Comparison of ENCODE assay signal across 12 cellular contexts in genomic region chr20:62646851-62647520, GRCh38. TPM values are rescaled to one million over a fixed set of nuclear protein-coding genes. Genes with fewer than 3 reads are reported as not detected.
DNase-seq lines count a peak whose midpoint lies in the region; ATAC-seq lines count a peak whose summit lies in the region.
"Had no signal": no experiment of that assay in that cellular context is flagged by ENCODE, and none has a peak within 500 bp of the region (broad histone marks: within the 10 kb centered on the region; RNA-seq: fewer than 3 reads in every experiment).

No MANE protein-coding gene starts in this region.

- H3K4me1 ChIP-seq in esophagus (ENCODE audit: control insufficient read depth in 2 of 2, insufficient read depth in 2 of 2, low read length in 1 of 2), result peaks cover 5 to 42% of the 10 kb centered on the region in 2 donors

- POLR2A ChIA-PET in activated CD4-positive, alpha-beta T cell treated with anti-CD3 and anti-CD28 coated beads, Interleukin-2, amount 10 ng/mL, durations not matched to agents 7 days and 5 days (lab: Charles Lee), result no interaction called here

- H3K27ac Mint-ChIP-seq in activated CD4-positive, alpha-beta T cell treated with anti-CD3 and anti-CD28 coated beads, Interleukin-2, amount 10 ng/mL, durations not matched to agents 7 days and 5 days, result peak overlapping the region; percentile 81
- peak overlapping the region; percentile 3 to 49 for H3K27ac Mint-ChIP-seq in stimulated activated naive CD8-positive, alpha-beta T cell treated with anti-CD3 and anti-CD28 coated beads, Interleukin-15, amount 100 ng/mL, for 72 hours

- peaks cover 80% of the 10 kb centered on the region for H3K4me1 Mint-ChIP-seq in activated CD4-positive, alpha-beta T cell treated with anti-CD3 and anti-CD28 coated beads, Interleukin-2, amount 10 ng/mL, durations not matched to agents 7 days and 5 days
- peaks cover 91% of the 10 kb centered on the region for H3K4me1 Mint-ChIP-seq in stimulated activated naive CD8-positive, alpha-beta T cell treated with anti-CD3 and anti-CD28 coated beads, Interleukin-15, amount 100 ng/mL, for 72 hours

- H3K4me3 ChIP-seq in esophagus (ENCODE audit: low read depth in 1 of 2, low read length in 2 of 2), result peak overlapping the region; percentile 17 to 27

- H3K27me3 ChIP-seq in esophagus (ENCODE audit: control insufficient read depth in 1 of 2, insufficient read depth in 2 of 2, low read length in 2 of 2), result no peaks in the 10 kb centered on the region

- H3K36me3 Mint-ChIP-seq in activated CD4-positive, alpha-beta T cell treated with anti-CD3 and anti-CD28 coated beads, Interleukin-2, amount 10 ng/mL, durations not matched to agents 7 days and 5 days (ENCODE audit: low read depth), result peaks cover 46% of the 10 kb centered on the region

- H3K27ac ChIP-seq in esophagus (ENCODE audit: low read depth in 2 of 2, low read length in 1 of 2), result peak overlapping the region; percentile 84 to 88

- ATAC-seq in stimulated activated naive CD8-positive, alpha-beta T cell treated with anti-CD3 and anti-CD28 coated beads, Interleukin-15, amount 100 ng/mL, for 72 hours, result no peak
- ATAC-seq in GM18517 (IDR thresholded peaks at IDR 0.05; ENCODE audit: unreplicated experiment) (no peak), HG03439 (IDR thresholded peaks at IDR 0.05; ENCODE audit: unreplicated experiment) (no peak)

- H3K36me3 ChIP-seq in esophagus (ENCODE audit: control insufficient read depth in 2 of 2, insufficient read depth in 2 of 2, low read length in 1 of 2), result no peaks in the 10 kb centered on the region

- intact Hi-C loops in posterior vena cava (cut with DNase I), result no loop called here

- CTCF ChIA-PET in activated CD4-positive, alpha-beta T cell treated with anti-CD3 and anti-CD28 coated beads, Interleukin-2, amount 10 ng/mL, durations not matched to agents 7 days and 5 days (lab: Charles Lee), result no interaction called here

- H3K4me3 Mint-ChIP-seq in activated CD4-positive, alpha-beta T cell treated with anti-CD3 and anti-CD28 coated beads, Interleukin-2, amount 10 ng/mL, durations not matched to agents 7 days and 5 days, result no peak overlapping the region
- no peak overlapping the region for H3K4me3 Mint-ChIP-seq in stimulated activated naive CD8-positive, alpha-beta T cell treated with anti-CD3 and anti-CD28 coated beads, Interleukin-15, amount 100 ng/mL, for 72 hours

- DNase-seq in activated CD4-positive, alpha-beta T cell treated with anti-CD3 and anti-CD28 coated beads, Interleukin-2, amount 10 ng/mL, durations not matched to agents 7 days and 5 days, result no peak
- DNase-seq in activated CD4-positive, alpha-beta T cell treated with anti-CD3 and anti-CD28 coated beads, Interleukin-2, amount 50 U/mL, for 4 hours, result no peak
- DNase-seq in NCI-H526 treated with DMSO at 0.1 percent for 48 hours (lab: John Stamatoyannopoulos, UW) (peak; percentile 84), posterior vena cava (ENCODE audit: low spot score) (no peak)
- no peak for DNase-seq in stimulated activated naive CD8-positive, alpha-beta T cell treated with anti-CD3 and anti-CD28 coated beads, Interleukin-15, amount 100 ng/mL, for 72 hours
- DNase-seq: activated T-cell treated with anti-CD3 and anti-CD28 coated beads for 4 hours, NCI-H510A treated with DMSO at 0.1 percent for 48 hours, trophoblast cell had no signal

- 45 to 57% methylated on average over 12 of the region's 12 CpGs for WGBS in esophagus, 2 donors

- no peaks in the 10 kb centered on the region for H3K27me3 Mint-ChIP-seq in activated CD4-positive, alpha-beta T cell treated with anti-CD3 and anti-CD28 coated beads, Interleukin-2, amount 10 ng/mL, durations not matched to agents 7 days and 5 days
- no peaks in the 10 kb centered on the region for H3K27me3 Mint-ChIP-seq in stimulated activated naive CD8-positive, alpha-beta T cell treated with anti-CD3 and anti-CD28 coated beads, Interleukin-15, amount 100 ng/mL, for 72 hours

- peaks cover 0 to 4% of the 10 kb centered on the region in 2 donors for H3K9me3 ChIP-seq in esophagus (ENCODE audit: control insufficient read depth in 2 of 2, insufficient read depth in 1 of 2, low read depth in 1 of 2, low read length in 1 of 2)

- no peaks in the 10 kb centered on the region for H3K9me3 Mint-ChIP-seq in activated CD4-positive, alpha-beta T cell treated with anti-CD3 and anti-CD28 coated beads, Interleukin-2, amount 10 ng/mL, durations not matched to agents 7 days and 5 days
- no peaks in the 10 kb centered on the region for H3K9me3 Mint-ChIP-seq in stimulated activated naive CD8-positive, alpha-beta T cell treated with anti-CD3 and anti-CD28 coated beads, Interleukin-15, amount 100 ng/mL, for 72 hours

RNA-seq across cellular contexts. Expression of gene SLCO4A1, which starts 4.7 kb away (rescaled TPM):
- 10 to 100 TPM; 54.2 to 55.2 TPM for total RNA-seq in activated CD4-positive, alpha-beta T cell treated with anti-CD3 and anti-CD28 coated beads, Interleukin-2, amount 10 ng/mL, durations not matched to agents 7 days and 5 days
- 10 to 100 TPM; 12.5 to 29.3 TPM for polyA plus RNA-seq in esophagus
- 10 to 100 TPM; 14.7 to 15.2 TPM for total RNA-seq in posterior vena cava
- polyA plus RNA-seq: fibroblast of lung had no signal
